Comparison of ENCODE assay signal across 25 cellular contexts in genomic region chr13:104314926-104315535, GRCh38.
DNase-seq lines count a peak whose midpoint lies in the region; FAIRE-seq and TF ChIP-seq lines count a peak whose summit lies in the region.
"Had no signal": no experiment of that assay in that cellular context is flagged by ENCODE, and none has a peak within 500 bp of the region (broad histone marks: within the 10 kb centered on the region; RNA-seq: fewer than 3 reads in every experiment).

No MANE protein-coding gene starts in this region.

- dilution Hi-C loops in endothelial cell of umbilical vein (cut with MboI; ENCODE audit: extremely low pct_ligation_motif_present, low sequenced_read_pairs): no loop called here

- no peak overlapping the region for H3K27ac Mint-ChIP-seq in glutamatergic neuron (ENCODE audit: unreplicated experiment)
- H3K27ac Mint-ChIP-seq: activated naive CD4-positive, alpha-beta T cell treated with anti-CD3 and anti-CD28 coated beads, Interleukin-2, amount 10 ng/mL, durations not matched to agents 7 days and 5 days; CD4-positive, CD25-positive, alpha-beta regulatory T cell; IgD-negative memory B cell; natural killer cell had no signal

- H3K36me3 ChIP-seq in endothelial cell of umbilical vein (ENCODE audit: control insufficient read depth in 2 of 2, extremely low read depth in 1 of 2, insufficient read depth in 2 of 2, low read length in 2 of 2) (no peaks in the 10 kb centered on the region), osteoblast (ENCODE audit: insufficient read depth, low read length) (no peaks in the 10 kb centered on the region)
- H3K36me3 ChIP-seq: HAP-1, right lobe of liver had no signal

- DNase-seq in H54 (ENCODE audit: insufficient read length, low spot score) (no peak), RCC 7860 (ENCODE audit: low spot score) (peak; percentile 65), endothelial cell of umbilical vein (ENCODE audit: low read depth, low spot score) (no peak), osteoblast (ENCODE audit: insufficient read length, low spot score, missing footprints) (no peak), glutamatergic neuron (no peak), NOMO-1 (lab: John Stamatoyannopoulos, UW; ENCODE audit: unreplicated experiment in 2 of 2) (no peak), DMS53 (lab: John Stamatoyannopoulos, UW) (no peak), NCI-H1694 (lab: John Stamatoyannopoulos, UW) (no peak)
- DNase-seq: activated naive CD4-positive, alpha-beta T cell treated with anti-CD3 and anti-CD28 coated beads, Interleukin-2, amount 10 ng/mL, durations not matched to agents 7 days and 5 days; activated T-cell treated with anti-CD3 and anti-CD28 coated beads, Interleukin-2, amount 50 U/mL, for 48 hours; aorta; CD4-positive, CD25-positive, alpha-beta regulatory T cell; cerebellar nuclear complex; effector CD8-positive, alpha-beta T cell; natural killer cell; NCI-H1436; NCI-H2171; NCI-H526; right lobe of liver; substantia nigra had no signal

- peak overlapping the region; percentile 23 for H3K9ac ChIP-seq in endothelial cell of umbilical vein (replicated peaks; ENCODE audit: extremely low read depth, insufficient read depth, low read length)
- H3K9ac ChIP-seq: parathyroid adenoma had no signal

- no peaks in the 10 kb centered on the region for H3K9me3 Mint-ChIP-seq in glutamatergic neuron (ENCODE audit: unreplicated experiment)

- H3K4me3 ChIP-seq in endothelial cell of umbilical vein (replicated peaks in 1 of 3; ENCODE audit: insufficient read depth in 1 of 3, low read depth in 1 of 3, low read length in 3 of 3): no peak overlapping the region
- no peak overlapping the region for H3K4me3 ChIP-seq in osteoblast (ENCODE audit: insufficient read depth, low read length)
- H3K4me3 ChIP-seq: HAP-1, right lobe of liver had no signal

- peak overlapping the region; percentile 91 for H3K27ac ChIP-seq in endothelial cell of umbilical vein (ENCODE audit: insufficient read depth, low read depth, low read length)
- H3K27ac ChIP-seq in osteoblast (ENCODE audit: low read depth, low read length): peak overlapping the region; percentile 64
- H3K27ac ChIP-seq: HL-60, parathyroid adenoma, right lobe of liver had no signal

- no peaks in the 10 kb centered on the region for H3K27me3 Mint-ChIP-seq in glutamatergic neuron (ENCODE audit: unreplicated experiment)
- H3K27me3 Mint-ChIP-seq: activated naive CD4-positive, alpha-beta T cell treated with anti-CD3 and anti-CD28 coated beads, Interleukin-2, amount 10 ng/mL, durations not matched to agents 7 days and 5 days; CD4-positive, CD25-positive, alpha-beta regulatory T cell; IgD-negative memory B cell had no signal

- TSS peak; percentile 71 for BruUV-seq in endothelial cell of umbilical vein (replicated peaks; lab: Mats Ljungman, UMichigan)

- POLR2A ChIA-PET in endothelial cell of umbilical vein (lab: Charles Lee): no interaction called here

- TF ChIP-seq POLR2A in H54 (IDR thresholded peaks at IDR 0.05; ENCODE audit: low read depth, low read length): no peak
- TF ChIP-seq POLR2A in endothelial cell of umbilical vein (IDR thresholded peaks at IDR 0.05; ENCODE audit: low read depth, low read length): no peak

- H3K9me3 ChIP-seq in endothelial cell of umbilical vein (replicated peaks; ENCODE audit: control insufficient read depth, insufficient read depth, low read length) (no peaks in the 10 kb centered on the region), osteoblast (ENCODE audit: low read depth, low read length) (no peaks in the 10 kb centered on the region)
- H3K9me3 ChIP-seq: HAP-1, right lobe of liver had no signal

- peaks cover 3% of the 10 kb centered on the region for H3K36me3 Mint-ChIP-seq in glutamatergic neuron (ENCODE audit: unreplicated experiment)
- H3K36me3 Mint-ChIP-seq: activated naive CD4-positive, alpha-beta T cell treated with anti-CD3 and anti-CD28 coated beads, Interleukin-2, amount 10 ng/mL, durations not matched to agents 7 days and 5 days; CD4-positive, CD25-positive, alpha-beta regulatory T cell; IgD-negative memory B cell; natural killer cell had no signal

- no peaks in the 10 kb centered on the region for H3K9me1 ChIP-seq in endothelial cell of umbilical vein (replicated peaks; ENCODE audit: control insufficient read depth, extremely low read depth, insufficient read depth, low read length)

- H3K4me1 Mint-ChIP-seq in glutamatergic neuron (ENCODE audit: low read depth, unreplicated experiment): no peaks in the 10 kb centered on the region
- H3K4me1 Mint-ChIP-seq: activated naive CD4-positive, alpha-beta T cell treated with anti-CD3 and anti-CD28 coated beads, Interleukin-2, amount 10 ng/mL, durations not matched to agents 7 days and 5 days; CD4-positive, CD25-positive, alpha-beta regulatory T cell; IgD-negative memory B cell; natural killer cell had no signal

- H2AFZ ChIP-seq in endothelial cell of umbilical vein (ENCODE audit: low read depth, low read length) (peak overlapping the region; percentile 34), osteoblast (ENCODE audit: low read length) (no peak overlapping the region)
- H2AFZ ChIP-seq: parathyroid adenoma had no signal

- H3K4me3 Mint-ChIP-seq in glutamatergic neuron (ENCODE audit: unreplicated experiment): no peak overlapping the region
- H3K4me3 Mint-ChIP-seq: activated naive CD4-positive, alpha-beta T cell treated with anti-CD3 and anti-CD28 coated beads, Interleukin-2, amount 10 ng/mL, durations not matched to agents 7 days and 5 days; CD4-positive, CD25-positive, alpha-beta regulatory T cell; IgD-negative memory B cell; natural killer cell had no signal

- H3K4me1 ChIP-seq in endothelial cell of umbilical vein (ENCODE audit: control insufficient read depth, extremely low read depth, insufficient read depth, low read length) (peaks cover 14% of the 10 kb centered on the region), osteoblast (ENCODE audit: insufficient read depth, low read length) (peaks cover 9% of the 10 kb centered on the region)
- H3K4me1 ChIP-seq: HAP-1, parathyroid adenoma, right lobe of liver had no signal

- H3K27me3 ChIP-seq in endothelial cell of umbilical vein (ENCODE audit: control insufficient read depth in 2 of 2, insufficient read depth in 2 of 2, low read length in 2 of 2) (no peaks in the 10 kb centered on the region), osteoblast (ENCODE audit: insufficient read depth, low read length) (no peaks in the 10 kb centered on the region)
- H3K27me3 ChIP-seq: right lobe of liver had no signal

- CTCF ChIA-PET in endothelial cell of umbilical vein (lab: Charles Lee): no interaction called here

- H3K79me2 ChIP-seq in endothelial cell of umbilical vein (ENCODE audit: control insufficient read depth, insufficient read depth, low read length): no peaks in the 10 kb centered on the region
- no peaks in the 10 kb centered on the region for H3K79me2 ChIP-seq in osteoblast (ENCODE audit: insufficient read depth, low read length)
- H3K79me2 ChIP-seq: parathyroid adenoma had no signal

- no peaks in the 10 kb centered on the region for H4K20me1 ChIP-seq in endothelial cell of umbilical vein (replicated peaks; ENCODE audit: control insufficient read depth, extremely low read depth, insufficient read depth, low read length)
- no peaks in the 10 kb centered on the region for H4K20me1 ChIP-seq in osteoblast (ENCODE audit: insufficient read depth, low read length)

- TF ChIP-seq CTCF in endothelial cell of umbilical vein (IDR thresholded peaks at IDR 0.05; ENCODE audit: extremely low read depth in 1 of 2, insufficient read depth in 1 of 2, low read depth in 1 of 2, low read length in 2 of 2): no peak
- TF ChIP-seq CTCF in osteoblast (IDR thresholded peaks at IDR 0.05; ENCODE audit: extremely low read depth, low read depth, low read length): no peak
- TF ChIP-seq CTCF in glutamatergic neuron (IDR thresholded peaks at IDR 0.05; ENCODE audit: partially characterized antibody, unreplicated experiment): no peak

- H3K4me2 ChIP-seq in endothelial cell of umbilical vein (ENCODE audit: insufficient read depth, low read length) (peak overlapping the region; percentile 27), osteoblast (ENCODE audit: insufficient read depth, low read length) (peak overlapping the region; percentile 17)

- intact Hi-C loops in endothelial cell of umbilical vein (cut with micrococcal nuclease): loop anchor here (1.0 to 10.0 kb wide), 8 partner anchors 93 to 670 kb away; no protein-coding TSS in a partner anchor

- FAIRE-seq in H54 (lab: Jason Lieb, UNC) (peak; percentile 82), RCC 7860 (lab: Jason Lieb, UNC) (no peak), endothelial cell of umbilical vein (lab: Jason Lieb, UNC) (no peak)
- FAIRE-seq: urothelium cell line had no signal

TF ChIP-seq in endothelial cell of umbilical vein, 7 proteins besides CTCF, POLR2A, EP300 and RAD21:
- TF ChIP-seq GATA2 (IDR thresholded peaks at IDR 0.05; ENCODE audit: insufficient read depth, insufficient read length, low read depth, low read length): no peak
- TF ChIP-seq POLR2AphosphoS5 (IDR thresholded peaks at IDR 0.05; ENCODE audit: insufficient read depth, low read depth, low read length): no peak
- no peak for TF ChIP-seq MYC (IDR thresholded peaks at IDR 0.05; ENCODE audit: low read depth, low read length)
- TF ChIP-seq FOS (IDR thresholded peaks at IDR 0.05; ENCODE audit: borderline replicate concordance, insufficient read depth, low read length): no peak
- no peak for TF ChIP-seq EZH2 (IDR thresholded peaks at IDR 0.05; ENCODE audit: borderline replicate concordance, low read depth, low read length, severe bottlenecking)
- TF ChIP-seq, protein P1, sequence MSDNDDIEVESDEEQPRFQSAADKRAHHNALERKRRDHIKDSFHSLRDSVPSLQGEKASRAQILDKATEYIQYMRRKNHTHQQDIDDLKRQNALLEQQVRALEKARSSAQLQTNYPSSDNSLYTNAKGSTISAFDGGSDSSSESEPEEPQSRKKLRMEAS (IDR thresholded peaks at IDR 0.05; ENCODE audit: insufficient read depth, insufficient read length): no peak
- TF ChIP-seq JUN (IDR thresholded peaks at IDR 0.05; ENCODE audit: borderline replicate concordance, insufficient read depth, insufficient read length, low read depth): no peak
